ENCODE assay signal across 16 cellular contexts in genomic region chr1:112938188-112938587, GRCh38. TPM values are rescaled to one million over a fixed set of nuclear protein-coding genes. Genes with fewer than 3 reads are reported as not detected.
A peak's percentile ranks its signal among the peaks of the same experiment; 100 is the strongest.
DNase-seq lines count a peak whose midpoint lies in the region; TF ChIP-seq lines count a peak whose summit lies in the region.
"Had no signal": no experiment of that assay in that cellular context is flagged by ENCODE, and none has a peak within 500 bp of the region (broad histone marks: within the 10 kb centered on the region; RNA-seq: fewer than 3 reads in every experiment).

No MANE protein-coding gene starts in this region.

- H3K4me1 ChIP-seq in KMS-11 (ENCODE audit: low read depth, poor library complexity, severe bottlenecking) = peaks cover 32% of the 10 kb centered on the region
- H3K4me1 ChIP-seq: lower lobe of right lung had no signal

- no peak overlapping the region for H2AFZ ChIP-seq in KMS-11 (ENCODE audit: low read depth)

- H3K9ac ChIP-seq in KMS-11 = no peak overlapping the region

- TF ChIP-seq CTCF in AG10803 (conservative IDR thresholded peaks at IDR 0.05; ENCODE audit: low read length) (no peak), KMS-11 (conservative IDR thresholded peaks at IDR 0.05; ENCODE audit: low read depth, low read length) (no peak), cardiac fibroblast (IDR thresholded peaks at IDR 0.05; ENCODE audit: low read depth, low read length) (no peak), mesothelial cell of epicardium (IDR thresholded peaks at IDR 0.05; ENCODE audit: unreplicated experiment) (no peak)

- H3K27ac ChIP-seq in KMS-11 = peak overlapping the region; percentile 13; the same call in 1 of the 2 replicates
- H3K27ac ChIP-seq: lower lobe of right lung had no signal

- no peaks in the 10 kb centered on the region for H3K36me3 ChIP-seq in KMS-11 (ENCODE audit: insufficient read depth)
- H3K36me3 ChIP-seq: lower lobe of right lung had no signal

- H3K79me2 ChIP-seq in KMS-11 (ENCODE audit: insufficient read depth, low read depth) = peaks cover 87% of the 10 kb centered on the region; the same call in 1 of the 2 replicates

- H3K36me3 Mint-ChIP-seq in mesothelial cell of epicardium = peaks cover 7% of the 10 kb centered on the region

- H3K4me3 ChIP-seq in AG10803 (ENCODE audit: low read length) (no peak overlapping the region), KMS-11 (IDR thresholded peaks at IDR 0.05; ENCODE audit: insufficient read depth, low read depth, low read length) (no peak overlapping the region), cardiac fibroblast (replicated peaks in 1 of 2; ENCODE audit: low read depth in 2 of 2, low read length in 2 of 2) (no peak overlapping the region)
- H3K4me3 ChIP-seq: lower lobe of right lung had no signal

- H3K27me3 Mint-ChIP-seq in mesothelial cell of epicardium (ENCODE audit: low read depth) = no peaks in the 10 kb centered on the region
- H3K27me3 Mint-ChIP-seq: activated naive CD4-positive, alpha-beta T cell treated with anti-CD3 and anti-CD28 coated beads, Interleukin-2, amount 10 ng/mL, durations not matched to agents 7 days and 5 days; progenitor cell of endocrine pancreas; T-cell had no signal

- DNase-seq in AG10803 (ENCODE audit: low read depth) = peak; percentile 20
- peak; percentile 19 to 38 for DNase-seq in cardiac fibroblast (ENCODE audit: low read depth in 2 of 2)
- DNase-seq in mesothelial cell of epicardium (ENCODE audit: low spot score in 2 of 2, unreplicated experiment in 2 of 2) = no peak
- no peak for DNase-seq in cerebellar nuclear complex (lab: John Stamatoyannopoulos, UW)
- DNase-seq in activated CD4-positive, CD25-positive, alpha-beta regulatory T cell (lab: John Stamatoyannopoulos, UW) = no peak
- DNase-seq in NK-92 (lab: John Stamatoyannopoulos, UW; ENCODE audit: unreplicated experiment) = no peak
- DNase-seq in mesenteric fat pad (ENCODE audit: low spot score) = no peak
- DNase-seq: activated naive CD4-positive, alpha-beta T cell treated with anti-CD3 and anti-CD28 coated beads, Interleukin-2, amount 10 ng/mL, durations not matched to agents 7 days and 5 days; BE2C; glutamatergic neuron; lower lobe of right lung; NK-92 treated with Interleukin-12 subunit alpha and Interleukin-12 subunit beta, amount 100 ng/mL, for 24 hours; stimulated activated naive CD4-positive, alpha-beta T cell treated with Interleukin-2 at 50 U/mL for 16 hours; T-cell had no signal

- H3K4me2 ChIP-seq in KMS-11 = peak overlapping the region; percentile 29; the same call in 1 of the 2 replicates

- H4K20me1 ChIP-seq in KMS-11 (ENCODE audit: insufficient read depth) = no peaks in the 10 kb centered on the region

- H3K9me3 Mint-ChIP-seq in mesothelial cell of epicardium = no peaks in the 10 kb centered on the region
- H3K9me3 Mint-ChIP-seq: activated naive CD4-positive, alpha-beta T cell treated with anti-CD3 and anti-CD28 coated beads, Interleukin-2, amount 10 ng/mL, durations not matched to agents 7 days and 5 days; T-cell had no signal

- H3K4me1 Mint-ChIP-seq in mesothelial cell of epicardium = peaks cover 32% of the 10 kb centered on the region

- H3K27ac Mint-ChIP-seq in mesothelial cell of epicardium = peak overlapping the region; percentile 11
- H3K27ac Mint-ChIP-seq: activated naive CD4-positive, alpha-beta T cell treated with anti-CD3 and anti-CD28 coated beads, Interleukin-2, amount 10 ng/mL, durations not matched to agents 7 days and 5 days had no signal

- no peak overlapping the region for H3K4me3 Mint-ChIP-seq in mesothelial cell of epicardium
- H3K4me3 Mint-ChIP-seq: activated naive CD4-positive, alpha-beta T cell treated with anti-CD3 and anti-CD28 coated beads, Interleukin-2, amount 10 ng/mL, durations not matched to agents 7 days and 5 days; T-cell had no signal

- H3K27me3 ChIP-seq in KMS-11 (ENCODE audit: insufficient read depth, low read depth) = no peaks in the 10 kb centered on the region
- H3K27me3 ChIP-seq: BE2C had no signal

RNA-seq across cellular contexts. Expression of gene SLC16A1, which starts 17.8 kb away (rescaled TPM):
- total RNA-seq in mesothelial cell of epicardium (56.4 to 57.8 TPM (median 57.0 TPM) in 3 replicates), mesenteric fat pad (52.9 TPM)

Comparison
In these comparisons a context has a peak if more than half of its experiments do, and no peak if none do; other contexts are left out.
1. DNase-seq: peak in AG10803 (single experiment) and cardiac fibroblast (2 of 2); none in mesothelial cell of epicardium (0 of 2), cerebellar nuclear complex (0 of 2), activated CD4-positive, CD25-positive, alpha-beta regulatory T cell (0 of 4), NK-92 (single experiment) and mesenteric fat pad (single experiment).